In the genomic region with DNA sequence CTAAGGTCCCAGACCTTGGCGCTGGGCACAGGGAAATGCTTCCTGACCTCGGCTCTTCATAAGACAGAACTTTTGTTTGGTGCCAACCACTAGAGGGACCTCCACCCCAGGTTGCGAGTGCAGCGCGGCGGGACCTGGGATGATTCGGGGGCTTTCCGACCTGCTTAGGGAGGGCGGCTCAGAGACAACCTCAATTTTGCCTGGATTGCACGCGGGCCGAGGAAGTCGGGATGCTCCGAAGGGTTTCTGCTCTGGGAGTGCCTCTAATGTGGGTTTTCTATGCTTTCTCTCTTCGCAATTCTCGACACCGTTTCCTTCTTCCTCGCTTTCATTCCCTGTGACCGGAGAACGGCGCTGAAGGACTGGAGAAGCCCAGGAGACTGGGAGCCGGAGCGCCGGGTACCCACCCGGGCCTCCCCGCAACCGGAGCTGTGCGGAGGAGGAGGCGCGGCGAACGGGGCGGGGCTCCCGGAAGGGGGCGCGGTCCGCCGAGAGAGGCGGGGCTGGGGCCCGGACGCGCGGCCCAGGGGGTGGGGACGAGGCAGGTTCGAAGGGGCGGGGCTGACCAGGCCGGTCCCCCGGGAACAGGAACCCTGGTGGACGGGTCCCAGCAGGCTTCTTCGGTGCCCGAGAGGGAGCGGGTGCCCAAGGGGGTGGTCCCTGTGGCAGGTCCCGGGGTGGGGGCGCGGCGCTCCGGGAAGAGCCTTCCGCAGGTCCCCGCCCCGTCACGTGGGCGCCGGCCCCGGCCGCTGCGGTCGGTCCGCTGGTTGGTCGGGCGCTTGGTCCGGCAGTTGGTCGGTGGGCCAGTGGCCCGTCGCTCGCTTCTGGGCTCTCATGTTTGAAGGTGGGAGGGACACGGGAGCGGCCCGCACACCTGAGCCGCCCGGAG, we compare ENCODE assay signal across 8 cellular contexts. TPM values are rescaled to one million over a fixed set of nuclear protein-coding genes. Genes with fewer than 3 reads are reported as not detected.
DNase-seq lines count a peak whose midpoint lies in the region; ATAC-seq, FAIRE-seq and TF ChIP-seq lines count a peak whose summit lies in the region.

A gene (plus strand): TSS at position 790 of the 889 bp plus-strand sequence. CDS start 35,477 bp downstream, outside the sequence.

- TF ChIP-seq CTCF in pancreas (IDR thresholded peaks at IDR 0.05) (peak in 3 of 4 donors; percentile 6 to 51 (median 46)), thyroid gland (IDR thresholded peaks at IDR 0.05) (peak in 5 of 6 experiments; percentile 55 to 78 (median 65))

- H3K36me3 Mint-ChIP-seq in activated naive CD8-positive, alpha-beta T cell, result peaks cover under 1% of the 10 kb centered on the region

- no peaks in the 10 kb centered on the region for H3K36me3 ChIP-seq in pancreas
- no peaks in the 10 kb centered on the region for H3K36me3 ChIP-seq in thyroid gland

- ATAC-seq in GM21528 (IDR thresholded peaks at IDR 0.05; ENCODE audit: low FRiP score, unreplicated experiment) (peak; percentile 75), SK-N-SH treated with all-trans-retinoic acid at 6 μM for 48 hours (peak; percentile 96), Right ventricle myocardium inferior (peak; percentile 93), pancreas (peak; percentile 87 to 94 (median 90))

- peak; percentile 59 to 95 for TF ChIP-seq POLR2A in thyroid gland (IDR thresholded peaks at IDR 0.05)

- H3K27me3 Mint-ChIP-seq in activated naive CD8-positive, alpha-beta T cell, result no peaks in the 10 kb centered on the region

- H3K27ac ChIP-seq in pancreas (peak within 1 kb of the TSS; percentile 72 to 89 (median 80)), thyroid gland (peak within 1 kb of the TSS; percentile 97 to 100 (median 98))

- intact Hi-C loops in Right ventricle myocardium inferior (cut with DNase I) (loop anchor here (2.0 to 5.0 kb wide), 3 partner anchors 44 to 143 kb away; no protein-coding TSS in a partner anchor), pancreas (cut with DNase I) (no loop called here), thyroid gland (cut with DNase I) (loop anchor here (10.0 kb wide), 1 partner anchor 61 kb away; no protein-coding TSS in a partner anchor)

- H3K4me3 ChIP-seq in pancreas, result peak within 1 kb of the TSS; percentile 67 to 77 (median 72)
- H3K4me3 ChIP-seq in thyroid gland (replicated peaks in 1 of 3), result peak within 1 kb of the TSS; percentile 31 to 93 (median 82)

- H3K27ac Mint-ChIP-seq in activated naive CD8-positive, alpha-beta T cell, result peak within 1 kb of the TSS; percentile 94

- H3K4me1 ChIP-seq in pancreas (peaks cover 13 to 29% (median 25%) of the 10 kb centered on the region in 3 donors), thyroid gland (peaks cover 34 to 37% of the 10 kb centered on the region in 2 donors)

- 0 to 1% methylated on average over 52 to 80 of the region's 80 CpGs for WGBS in pancreas, 2 donors
- 0 to 1% methylated on average over 15 to 25 of the region's 80 CpGs for WGBS in thyroid gland, 2 donors

- no peaks in the 10 kb centered on the region for H3K9me3 Mint-ChIP-seq in activated naive CD8-positive, alpha-beta T cell (ENCODE audit: low read depth)

- H3K4me3 Mint-ChIP-seq in activated naive CD8-positive, alpha-beta T cell, result peak within 1 kb of the TSS; percentile 93

- no peak for FAIRE-seq in pancreas (lab: Jason Lieb, UNC)

- peaks cover 50% of the 10 kb centered on the region for H3K4me1 Mint-ChIP-seq in activated naive CD8-positive, alpha-beta T cell (ENCODE audit: low read depth)

- no peaks in the 10 kb centered on the region for H3K9me3 ChIP-seq in pancreas
- H3K9me3 ChIP-seq in thyroid gland, result no peaks in the 10 kb centered on the region

- DNase-seq in ELF-1 (ENCODE audit: low read depth, low spot score) (peak; percentile 85), HuH-7 (ENCODE audit: low spot score) (peak; percentile 87), Right ventricle myocardium inferior (ENCODE audit: missing footprints) (peak; percentile 93), pancreas (peak; percentile 84 to 94 (median 89)), thyroid gland (peak; percentile 93 to 96)

- no peaks in the 10 kb centered on the region for H3K27me3 ChIP-seq in pancreas
- H3K27me3 ChIP-seq in thyroid gland, result no peaks in the 10 kb centered on the region

TF ChIP-seq in SK-N-SH treated with all-trans-retinoic acid at 6 μM for 48 hours, 23 proteins besides CTCF, POLR2A, EP300 and RAD21:
- TF ChIP-seq TOX (CRISPR knock-in tag; IDR thresholded peaks at IDR 0.05; ENCODE audit: borderline replicate concordance) (no peak), ZFP3 (CRISPR knock-in tag; IDR thresholded peaks at IDR 0.05) (no peak), ISL1 (CRISPR knock-in tag; IDR thresholded peaks at IDR 0.05) (no peak), GLIS3 (CRISPR knock-in tag; IDR thresholded peaks at IDR 0.05) (no peak), ZNF8 (CRISPR knock-in tag; IDR thresholded peaks at IDR 0.05) (no peak), PPARA (CRISPR knock-in tag; IDR thresholded peaks at IDR 0.05; ENCODE audit: borderline replicate concordance) (no peak)
- TF ChIP-seq, protein P1, sequence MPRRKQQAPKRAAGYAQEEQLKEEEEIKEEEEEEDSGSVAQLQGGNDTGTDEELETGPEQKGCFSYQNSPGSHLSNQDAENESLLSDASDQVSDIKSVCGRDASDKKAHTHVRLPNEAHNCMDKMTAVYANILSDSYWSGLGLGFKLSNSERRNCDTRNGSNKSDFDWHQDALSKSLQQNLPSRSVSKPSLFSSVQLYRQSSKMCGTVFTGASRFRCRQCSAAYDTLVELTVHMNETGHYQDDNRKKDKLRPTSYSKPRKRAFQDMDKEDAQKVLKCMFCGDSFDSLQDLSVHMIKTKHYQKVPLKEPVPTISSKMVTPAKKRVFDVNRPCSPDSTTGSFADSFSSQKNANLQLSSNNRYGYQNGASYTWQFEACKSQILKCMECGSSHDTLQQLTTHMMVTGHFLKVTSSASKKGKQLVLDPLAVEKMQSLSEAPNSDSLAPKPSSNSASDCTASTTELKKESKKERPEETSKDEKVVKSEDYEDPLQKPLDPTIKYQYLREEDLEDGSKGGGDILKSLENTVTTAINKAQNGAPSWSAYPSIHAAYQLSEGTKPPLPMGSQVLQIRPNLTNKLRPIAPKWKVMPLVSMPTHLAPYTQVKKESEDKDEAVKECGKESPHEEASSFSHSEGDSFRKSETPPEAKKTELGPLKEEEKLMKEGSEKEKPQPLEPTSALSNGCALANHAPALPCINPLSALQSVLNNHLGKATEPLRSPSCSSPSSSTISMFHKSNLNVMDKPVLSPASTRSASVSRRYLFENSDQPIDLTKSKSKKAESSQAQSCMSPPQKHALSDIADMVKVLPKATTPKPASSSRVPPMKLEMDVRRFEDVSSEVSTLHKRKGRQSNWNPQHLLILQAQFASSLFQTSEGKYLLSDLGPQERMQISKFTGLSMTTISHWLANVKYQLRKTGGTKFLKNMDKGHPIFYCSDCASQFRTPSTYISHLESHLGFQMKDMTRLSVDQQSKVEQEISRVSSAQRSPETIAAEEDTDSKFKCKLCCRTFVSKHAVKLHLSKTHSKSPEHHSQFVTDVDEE (CRISPR knock-in tag; IDR thresholded peaks at IDR 0.05), result no peak
- TF ChIP-seq, protein P2, sequence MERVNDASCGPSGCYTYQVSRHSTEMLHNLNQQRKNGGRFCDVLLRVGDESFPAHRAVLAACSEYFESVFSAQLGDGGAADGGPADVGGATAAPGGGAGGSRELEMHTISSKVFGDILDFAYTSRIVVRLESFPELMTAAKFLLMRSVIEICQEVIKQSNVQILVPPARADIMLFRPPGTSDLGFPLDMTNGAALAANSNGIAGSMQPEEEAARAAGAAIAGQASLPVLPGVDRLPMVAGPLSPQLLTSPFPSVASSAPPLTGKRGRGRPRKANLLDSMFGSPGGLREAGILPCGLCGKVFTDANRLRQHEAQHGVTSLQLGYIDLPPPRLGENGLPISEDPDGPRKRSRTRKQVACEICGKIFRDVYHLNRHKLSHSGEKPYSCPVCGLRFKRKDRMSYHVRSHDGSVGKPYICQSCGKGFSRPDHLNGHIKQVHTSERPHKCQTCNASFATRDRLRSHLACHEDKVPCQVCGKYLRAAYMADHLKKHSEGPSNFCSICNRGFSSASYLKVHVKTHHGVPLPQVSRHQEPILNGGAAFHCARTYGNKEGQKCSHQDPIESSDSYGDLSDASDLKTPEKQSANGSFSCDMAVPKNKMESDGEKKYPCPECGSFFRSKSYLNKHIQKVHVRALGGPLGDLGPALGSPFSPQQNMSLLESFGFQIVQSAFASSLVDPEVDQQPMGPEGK (CRISPR knock-in tag; IDR thresholded peaks at IDR 0.05; ENCODE audit: borderline replicate concordance), result no peak

RNA-seq across cellular contexts. Expression of the gene that starts here (rescaled TPM):
- total RNA-seq in Right ventricle myocardium inferior (21.4 TPM), pancreas (10 to 100 TPM in 5 of 6 donors, 1 to 10 TPM in 1; 8.6 to 24.7 (median 11.4) TPM), thyroid gland (10 to 100 TPM; 64.3 to 91.9 (median 71.6) TPM)
- 10 to 100 TPM in 1 of 2 donors, 1 to 10 TPM in 1; 8.0 to 12.6 TPM for polyA plus RNA-seq in pancreas

Comparison
In these comparisons a context has a peak if more than half of its experiments do, and no peak if none do; other contexts are left out.
1. Peak in every context shown above with its lines: DNase-seq, ATAC-seq, H3K4me3 ChIP-seq and H3K27ac ChIP-seq.
2. intact Hi-C loops: an anchor here in Right ventricle myocardium inferior (2.0 to 5.0 kb wide) and thyroid gland (10.0 kb wide); none called in pancreas.